ENCODE assay signal across 2 cellular contexts in the genomic region with DNA sequence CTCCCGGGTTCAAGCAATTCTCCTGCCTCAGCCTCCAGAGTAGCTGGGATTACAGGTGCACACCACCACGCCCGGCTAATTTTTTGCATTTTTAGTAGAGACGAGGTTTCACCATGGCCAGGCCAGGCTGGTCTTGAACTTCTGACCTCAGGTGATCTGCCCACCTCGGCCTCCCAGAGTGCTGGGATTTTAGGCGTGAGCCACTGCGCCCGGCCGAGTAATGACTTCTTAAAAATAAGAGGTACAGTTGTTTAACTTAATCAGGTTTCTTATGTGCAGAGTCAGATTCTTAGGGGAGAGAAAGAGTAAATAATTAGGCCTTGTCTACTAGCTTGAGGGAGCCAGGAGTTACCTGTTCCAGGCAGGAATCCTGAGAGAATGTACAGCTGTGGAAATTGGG. TPM values are rescaled to one million over a fixed set of nuclear protein-coding genes. Genes with fewer than 3 reads are reported as not detected.
"Had no signal": no experiment of that assay in that cellular context is flagged by ENCODE, and none has a peak within 500 bp of the region (broad histone marks: within the 10 kb centered on the region; RNA-seq: fewer than 3 reads in every experiment).

No MANE protein-coding gene starts in this region.

RNA-seq across cellular contexts. Expression of gene ARHGAP9, which starts 34.6 kb away (rescaled TPM):
- total RNA-seq: bronchial epithelial cell, PC-3 had no signal
